20 cellular contexts compared by ENCODE assay signal in the genomic region with DNA sequence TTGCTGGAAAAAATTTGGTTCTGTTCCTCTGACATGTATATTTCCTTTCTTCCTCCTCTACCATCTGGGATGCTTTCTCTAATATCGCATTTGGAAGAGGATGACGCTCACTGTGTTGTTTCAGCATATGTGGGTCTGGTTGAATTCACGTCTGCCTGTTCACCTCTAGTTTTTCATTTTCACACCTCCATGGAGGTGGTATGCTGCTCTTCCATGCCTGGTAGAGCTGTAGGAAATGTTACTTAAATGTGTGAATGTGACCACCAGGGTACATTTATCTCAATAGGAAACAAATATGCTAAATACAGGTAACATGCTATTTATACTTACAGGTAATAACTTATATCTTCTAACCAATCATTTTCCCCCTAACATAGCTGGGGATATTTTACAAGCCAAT.
"Had no signal": no experiment of that assay in that cellular context is flagged by ENCODE, and none has a peak within 500 bp of the region (broad histone marks: within the 10 kb centered on the region; RNA-seq: fewer than 3 reads in every experiment).

No MANE protein-coding gene starts in this region.

- H3K9me3 ChIP-seq: colonic mucosa, heart right ventricle, neutrophil, tibial nerve had no signal

- H3K4me3 Mint-ChIP-seq: stimulated activated memory B cell treated with anti-CD40 and anti-IgM and Interleukin-4, amounts not matched to agents 10 μg/mL and 1 μg/mL and 100 μg/mL, for 72 hours; stimulated activated naive CD8-positive, alpha-beta T cell treated with anti-CD3 and anti-CD28 coated beads, Interleukin-15, Interleukin-2, amounts not matched to agents 100 ng/mL and 50 ng/mL, for 24 hours had no signal

- DNase-seq: colonic mucosa; dermis blood vessel endothelial cell; heart right ventricle; hypothalamus; islet precursor cell; mammary epithelial cell; midbrain; spleen; stimulated activated CD4-positive, alpha-beta T cell treated with anti-CD3 and anti-CD28 coated beads, Interleukin-15, amount 100 ng/mL, for 24 hours; stimulated activated CD4-positive, alpha-beta T cell treated with anti-CD3 and anti-CD28 coated beads, Interleukin-1b, Interleukin-23, amount 100 ng/mL, for 48 hours; stimulated activated CD4-positive, alpha-beta T cell treated with anti-CD3 and anti-CD28 coated beads, Interleukin-4, amount 100 ng/mL, for 24 hours had no signal

- H3K36me3 ChIP-seq: colonic mucosa, heart right ventricle, neutrophil, spleen, tibial nerve had no signal

- H3K9me3 Mint-ChIP-seq: stimulated activated naive CD8-positive, alpha-beta T cell treated with anti-CD3 and anti-CD28 coated beads, Interleukin-15, Interleukin-2, amounts not matched to agents 100 ng/mL and 50 ng/mL, for 24 hours had no signal

- H3K27me3 ChIP-seq: colonic mucosa, heart right ventricle, neutrophil, spleen, tibial nerve had no signal

- H3K4me1 ChIP-seq: colonic mucosa had no signal

- H3K27me3 Mint-ChIP-seq: stimulated activated memory B cell treated with anti-CD40 and anti-IgM and Interleukin-4, amounts not matched to agents 10 μg/mL and 1 μg/mL and 100 μg/mL, for 72 hours; stimulated activated naive CD8-positive, alpha-beta T cell treated with anti-CD3 and anti-CD28 coated beads, Interleukin-15, Interleukin-2, amounts not matched to agents 100 ng/mL and 50 ng/mL, for 24 hours had no signal

- H3K4me3 ChIP-seq: colonic mucosa, heart right ventricle, spleen, tibial nerve had no signal

- FAIRE-seq: endometrium, frontal cortex had no signal

- H3K27ac Mint-ChIP-seq: stimulated activated memory B cell treated with anti-CD40 and anti-IgM and Interleukin-4, amounts not matched to agents 10 μg/mL and 1 μg/mL and 100 μg/mL, for 72 hours; stimulated activated naive CD8-positive, alpha-beta T cell treated with anti-CD3 and anti-CD28 coated beads, Interleukin-15, Interleukin-2, amounts not matched to agents 100 ng/mL and 50 ng/mL, for 24 hours had no signal

- ATAC-seq: esophagus mucosa; heart right ventricle; left lobe of liver; sciatic nerve; stimulated activated memory B cell treated with anti-CD40 and anti-IgM and Interleukin-4, amounts not matched to agents 10 μg/mL and 1 μg/mL and 100 μg/mL, for 72 hours had no signal

- H3K27ac ChIP-seq: colonic mucosa, neutrophil had no signal

- H3K36me3 Mint-ChIP-seq: stimulated activated memory B cell treated with anti-CD40 and anti-IgM and Interleukin-4, amounts not matched to agents 10 μg/mL and 1 μg/mL and 100 μg/mL, for 72 hours had no signal
